In genomic region chr2:176001281-176001902, GRCh38 we compare ENCODE assay signal across 8 cellular contexts. TPM values are rescaled to one million over a fixed set of nuclear protein-coding genes. Genes with fewer than 3 reads are reported as not detected.
DNase-seq lines count a peak whose midpoint lies in the region; TF ChIP-seq lines count a peak whose summit lies in the region.

No MANE protein-coding gene starts in this region.

- H3K27ac ChIP-seq in osteoblast (ENCODE audit: low read depth, low read length) = peak overlapping the region; percentile 83

- H3K36me3 ChIP-seq in osteoblast (ENCODE audit: insufficient read depth, low read length) = no peaks in the 10 kb centered on the region

- no peaks in the 10 kb centered on the region for H3K27me3 Mint-ChIP-seq in type B pancreatic cell

- H3K9me3 ChIP-seq in osteoblast (ENCODE audit: low read depth, low read length) = no peaks in the 10 kb centered on the region

- peak overlapping the region; percentile 98 for H3K4me2 ChIP-seq in osteoblast (ENCODE audit: insufficient read depth, low read length)

- peaks cover 13% of the 10 kb centered on the region for H3K4me1 ChIP-seq in osteoblast (ENCODE audit: insufficient read depth, low read length)

- H3K36me3 Mint-ChIP-seq in type B pancreatic cell = no peaks in the 10 kb centered on the region

- TF ChIP-seq CTCF in GM20000 (IDR thresholded peaks at IDR 0.05; ENCODE audit: extremely low read depth, missing control alignments) = no peak
- no peak for TF ChIP-seq CTCF in osteoblast (IDR thresholded peaks at IDR 0.05; ENCODE audit: extremely low read depth, low read depth, low read length)
- no peak for TF ChIP-seq CTCF in type B pancreatic cell (conservative IDR thresholded peaks at IDR 0.05)

- DNase-seq in Caki2 (ENCODE audit: low read depth) (peak; percentile 69), GM20000 (ENCODE audit: low spot score) (peak; percentile 47), HK-2 (ENCODE audit: unreplicated experiment) (peak; percentile 64), OCI-M1 (lab: John Stamatoyannopoulos, UW) (peak; percentile 86), globus pallidus (ENCODE audit: low spot score) (peak; percentile 54), osteoblast (ENCODE audit: insufficient read length, low spot score, missing footprints) (peak; percentile 52), type B pancreatic cell (ENCODE audit: extremely low spot score, unreplicated experiment) (no peak)
- peak; percentile 59 for DNase-seq in activated naive CD4-positive, alpha-beta T cell treated with Interleukin-2 at 50 U/mL for 16 hours

- peak overlapping the region; percentile 98 for H3K4me3 Mint-ChIP-seq in type B pancreatic cell

- H2AFZ ChIP-seq in osteoblast (ENCODE audit: low read length) = peak overlapping the region; percentile 100

- no peaks in the 10 kb centered on the region for H3K9me3 Mint-ChIP-seq in type B pancreatic cell

- H3K4me3 ChIP-seq in osteoblast (ENCODE audit: insufficient read depth, low read length) = peak overlapping the region; percentile 89

- H3K79me2 ChIP-seq in osteoblast (ENCODE audit: insufficient read depth, low read length) = peaks cover 48% of the 10 kb centered on the region

- H4K20me1 ChIP-seq in osteoblast (ENCODE audit: insufficient read depth, low read length) = peaks cover 4% of the 10 kb centered on the region

- peaks cover 20% of the 10 kb centered on the region for H3K4me1 Mint-ChIP-seq in type B pancreatic cell (ENCODE audit: unreplicated experiment)

- peak overlapping the region; percentile 90 for H3K27ac Mint-ChIP-seq in type B pancreatic cell

- H3K27me3 ChIP-seq in osteoblast (ENCODE audit: insufficient read depth, low read length) = no peaks in the 10 kb centered on the region

- in situ Hi-C loops in Caki2 (cut with HindIII; ENCODE audit: low pct_unique_long_range_greater_than_20kb, low sequenced_read_pairs) = no loop called here

RNA-seq across cellular contexts. Expression of gene LNPK, which starts 0.7 kb away (rescaled TPM):
- 7.1 and 24.1 TPM in 2 replicates for total RNA-seq in Caki2 (2014; rRNA removed; shearing (Covaris generic); ENCODE audit: low replicate concordance)
- total RNA-seq in osteoblast = 51.0 and 55.0 TPM in 2 replicates
- total RNA-seq in type B pancreatic cell (ENCODE audit: low replicate concordance) = 26.4 and 33.7 TPM in 2 replicates
